In genomic region chr22:40403141-40403540, GRCh38 we compare ENCODE assay signal across 21 cellular contexts. TPM values are rescaled to one million over a fixed set of nuclear protein-coding genes. Genes with fewer than 3 reads are reported as not detected.
DNase-seq lines count a peak whose midpoint lies in the region; ATAC-seq and TF ChIP-seq lines count a peak whose summit lies in the region.
"Had no signal": no experiment of that assay in that cellular context is flagged by ENCODE, and none has a peak within 500 bp of the region (broad histone marks: within the 10 kb centered on the region; RNA-seq: fewer than 3 reads in every experiment).

No MANE protein-coding gene starts in this region.

- TF ChIP-seq EP300 in esophagus muscularis mucosa (IDR thresholded peaks at IDR 0.05): no peak

- POLR2A ChIA-PET in RWPE1 (lab: Yijun Ruan, JAX; ENCODE audit: low non-redundant PET): no interaction called here

- H3K36me3 Mint-ChIP-seq in activated T-cell treated with anti-CD3 and anti-CD28 coated beads, Interleukin-2, amount 50 U/mL, for 24 hours (ENCODE audit: low read depth): peaks cover 71% of the 10 kb centered on the region
- H3K36me3 Mint-ChIP-seq in activated T-cell treated with anti-CD3 and anti-CD28 coated beads, Interleukin-2, amount 50 U/mL, for 4 hours (ENCODE audit: insufficient read depth): peaks cover 17% of the 10 kb centered on the region
- peaks cover 77% of the 10 kb centered on the region for H3K36me3 Mint-ChIP-seq in dendritic cell treated with granulocyte-macrophage colony-stimulating factor and Interleukin-4, amounts not matched to agents 40 ng/mL and 50 ng/mL, for 4 days (ENCODE audit: low read depth)
- H3K36me3 Mint-ChIP-seq in neural progenitor cell: peaks cover 28% of the 10 kb centered on the region

- TF ChIP-seq POLR2A in esophagus squamous epithelium (IDR thresholded peaks at IDR 0.05): no peak
- TF ChIP-seq POLR2A in esophagus muscularis mucosa (IDR thresholded peaks at IDR 0.05; ENCODE audit: low read depth): no peak

- H3K36me3 ChIP-seq in neural progenitor cell: no peaks in the 10 kb centered on the region
- H3K36me3 ChIP-seq in esophagus squamous epithelium: peaks cover 16 to 79% (median 37%) of the 10 kb centered on the region in 3 donors
- peaks cover 35 to 78% (median 69%) of the 10 kb centered on the region in 4 donors for H3K36me3 ChIP-seq in esophagus muscularis mucosa

- H3K4me3 ChIP-seq in neural progenitor cell (no peak overlapping the region), esophagus squamous epithelium (no peak overlapping the region), esophagus muscularis mucosa (no peak overlapping the region)
- H3K4me3 ChIP-seq: A549; BLaER1 treated with 17β-estradiol and CSF1 and Interleukin-3, amounts not matched to agents 10 nM and 100 nM; colonic mucosa; PC-9; upper lobe of right lung had no signal

- H3K79me2 ChIP-seq in neural progenitor cell (ENCODE audit: low read depth): no peaks in the 10 kb centered on the region

- peaks cover 59% of the 10 kb centered on the region for H3K4me1 Mint-ChIP-seq in activated T-cell treated with anti-CD3 and anti-CD28 coated beads, Interleukin-2, amount 50 U/mL, for 24 hours (ENCODE audit: low read depth)
- peaks cover 54% of the 10 kb centered on the region for H3K4me1 Mint-ChIP-seq in activated T-cell treated with anti-CD3 and anti-CD28 coated beads, Interleukin-2, amount 50 U/mL, for 4 hours (ENCODE audit: low read depth)
- H3K4me1 Mint-ChIP-seq in dendritic cell treated with granulocyte-macrophage colony-stimulating factor and Interleukin-4, amounts not matched to agents 40 ng/mL and 50 ng/mL, for 4 days (ENCODE audit: low read depth): peaks cover 35% of the 10 kb centered on the region
- no peaks in the 10 kb centered on the region for H3K4me1 Mint-ChIP-seq in neural progenitor cell

- H3K4me1 ChIP-seq in neural progenitor cell (no peaks in the 10 kb centered on the region), esophagus squamous epithelium (peaks cover 3 to 37% (median 4%) of the 10 kb centered on the region in 3 donors), esophagus muscularis mucosa (peaks cover 0 to 8% (median 0%) of the 10 kb centered on the region in 4 donors)
- H3K4me1 ChIP-seq: A549, colonic mucosa had no signal

- H4K20me1 ChIP-seq in neural progenitor cell (ENCODE audit: low read depth): no peaks in the 10 kb centered on the region

- ATAC-seq in activated T-cell treated with anti-CD3 and anti-CD28 coated beads, Interleukin-2, amount 50 U/mL, for 4 hours: no peak
- ATAC-seq: A549, upper lobe of right lung had no signal

- WGBS in esophagus squamous epithelium, 2 donors: 96 to 100% methylated on average over 2 to 3 of the region's 3 CpGs
- WGBS in esophagus muscularis mucosa: 100% methylated on average over 3 of the region's 3 CpGs

- H3K9me3 ChIP-seq in neural progenitor cell (ENCODE audit: low read depth) (no peaks in the 10 kb centered on the region), esophagus squamous epithelium (no peaks in the 10 kb centered on the region), esophagus muscularis mucosa (no peaks in the 10 kb centered on the region)
- H3K9me3 ChIP-seq: A549; BLaER1 treated with 17β-estradiol and CSF1 and Interleukin-3, amounts not matched to agents 10 nM and 100 nM; colonic mucosa; upper lobe of right lung had no signal

- TF ChIP-seq CTCF in RWPE1 (conservative IDR thresholded peaks at IDR 0.05; ENCODE audit: low read depth) (no peak), neural progenitor cell (IDR thresholded peaks at IDR 0.05) (no peak), esophagus squamous epithelium (IDR thresholded peaks at IDR 0.05) (no peak), esophagus muscularis mucosa (IDR thresholded peaks at IDR 0.05) (no peak)

- peak; percentile 12 for DNase-seq in activated T-cell treated with anti-CD3 and anti-CD28 coated beads, Interleukin-2, amount 50 U/mL, for 24 hours
- no peak for DNase-seq in activated T-cell treated with anti-CD3 and anti-CD28 coated beads, Interleukin-2, amount 50 U/mL, for 4 hours
- DNase-seq in RWPE1 (ENCODE audit: low spot score) (no peak), neural progenitor cell (ENCODE audit: low spot score) (no peak), esophagus squamous epithelium (lab: John Stamatoyannopoulos, UW) (no peak), esophagus muscularis mucosa (ENCODE audit: extremely low spot score) (no peak), GDM1 (lab: John Stamatoyannopoulos, UW) (no peak)
- DNase-seq: activated CD4-positive, alpha-beta T cell treated with anti-CD3 and anti-CD28 coated beads, Interleukin-2, amount 50 U/mL, for 1 hour; colonic mucosa; hypothalamus; kidney; mesenchymal stem cell; NCI-H1105; NCI-H774; PC-9; stimulated activated naive CD4-positive, alpha-beta T cell treated with Interleukin-2 at 50 U/mL for 16 hours; T1000; upper lobe of right lung had no signal

- no peaks in the 10 kb centered on the region for H3F3A ChIP-seq in neural progenitor cell (ENCODE audit: low read depth)

- H2AFZ ChIP-seq in neural progenitor cell (replicated peaks): no peak overlapping the region
- H2AFZ ChIP-seq: PC-9 had no signal

- H3K27me3 ChIP-seq in neural progenitor cell: no peaks in the 10 kb centered on the region
- H3K27me3 ChIP-seq in esophagus squamous epithelium: no peaks in the 10 kb centered on the region
- H3K27me3 ChIP-seq in esophagus muscularis mucosa: no peaks in the 10 kb centered on the region
- H3K27me3 ChIP-seq: BLaER1 treated with 17β-estradiol and CSF1 and Interleukin-3, amounts not matched to agents 10 nM and 100 nM; colonic mucosa; upper lobe of right lung had no signal

- no peak overlapping the region for H3K4me2 ChIP-seq in neural progenitor cell
- H3K4me2 ChIP-seq: A549, PC-9 had no signal

- CTCF ChIA-PET in RWPE1 (lab: Yijun Ruan, JAX): no interaction called here

- intact Hi-C loops in dendritic cell treated with granulocyte-macrophage colony-stimulating factor and Interleukin-4, amounts not matched to agents 40 ng/mL and 50 ng/mL, for 4 days (cut with micrococcal nuclease): no loop called here
- intact Hi-C loops in esophagus squamous epithelium (cut with DNase I) (no loop called here), esophagus muscularis mucosa (cut with DNase I) (no loop called here)

- peak overlapping the region; percentile 61 for H3K27ac Mint-ChIP-seq in activated T-cell treated with anti-CD3 and anti-CD28 coated beads, Interleukin-2, amount 50 U/mL, for 24 hours
- H3K27ac Mint-ChIP-seq in dendritic cell treated with granulocyte-macrophage colony-stimulating factor and Interleukin-4, amounts not matched to agents 40 ng/mL and 50 ng/mL, for 4 days: peak overlapping the region; percentile 3
- peak overlapping the region; percentile 10 for H3K27ac Mint-ChIP-seq in neural progenitor cell

- H3K4me3 Mint-ChIP-seq in activated T-cell treated with anti-CD3 and anti-CD28 coated beads, Interleukin-2, amount 50 U/mL, for 24 hours: no peak overlapping the region
- no peak overlapping the region for H3K4me3 Mint-ChIP-seq in activated T-cell treated with anti-CD3 and anti-CD28 coated beads, Interleukin-2, amount 50 U/mL, for 4 hours
- H3K4me3 Mint-ChIP-seq in dendritic cell treated with granulocyte-macrophage colony-stimulating factor and Interleukin-4, amounts not matched to agents 40 ng/mL and 50 ng/mL, for 4 days: no peak overlapping the region
- H3K4me3 Mint-ChIP-seq in neural progenitor cell: no peak overlapping the region

- H3K27ac ChIP-seq in RWPE1 (peak overlapping the region; percentile 25), neural progenitor cell (no peak overlapping the region), esophagus squamous epithelium (no peak overlapping the region), esophagus muscularis mucosa (replicated peaks in 1 of 4) (no peak overlapping the region)
- H3K27ac ChIP-seq: A549, colonic mucosa, PC-9, upper lobe of right lung had no signal

- H3K9ac ChIP-seq in neural progenitor cell: no peak overlapping the region
- H3K9ac ChIP-seq: BLaER1 treated with 17β-estradiol and CSF1 and Interleukin-3, amounts not matched to agents 10 nM and 100 nM had no signal

- H3K27me3 Mint-ChIP-seq in activated T-cell treated with anti-CD3 and anti-CD28 coated beads, Interleukin-2, amount 50 U/mL, for 24 hours: no peaks in the 10 kb centered on the region
- H3K27me3 Mint-ChIP-seq in activated T-cell treated with anti-CD3 and anti-CD28 coated beads, Interleukin-2, amount 50 U/mL, for 4 hours (ENCODE audit: low read depth): no peaks in the 10 kb centered on the region
- H3K27me3 Mint-ChIP-seq in dendritic cell treated with granulocyte-macrophage colony-stimulating factor and Interleukin-4, amounts not matched to agents 40 ng/mL and 50 ng/mL, for 4 days: no peaks in the 10 kb centered on the region
- H3K27me3 Mint-ChIP-seq in neural progenitor cell (ENCODE audit: insufficient read depth, low read depth): peaks cover 2% of the 10 kb centered on the region

- no peaks in the 10 kb centered on the region for H3K9me3 Mint-ChIP-seq in activated T-cell treated with anti-CD3 and anti-CD28 coated beads, Interleukin-2, amount 50 U/mL, for 24 hours
- H3K9me3 Mint-ChIP-seq in activated T-cell treated with anti-CD3 and anti-CD28 coated beads, Interleukin-2, amount 50 U/mL, for 4 hours: no peaks in the 10 kb centered on the region
- H3K9me3 Mint-ChIP-seq in dendritic cell treated with granulocyte-macrophage colony-stimulating factor and Interleukin-4, amounts not matched to agents 40 ng/mL and 50 ng/mL, for 4 days: no peaks in the 10 kb centered on the region
- H3K9me3 Mint-ChIP-seq in neural progenitor cell: no peaks in the 10 kb centered on the region

RNA-seq across cellular contexts. Expression of gene SGSM3, which starts 32.7 kb away (rescaled TPM):
- 10 to 100 TPM; 27.4 to 32.4 (median 32.2) TPM for total RNA-seq in activated T-cell treated with anti-CD3 and anti-CD28 coated beads, Interleukin-2, amount 50 U/mL, for 4 hours
- 55.2 and 127 TPM in 2 replicates for total RNA-seq in neural progenitor cell (ENCODE audit: low replicate concordance)
- 10 to 100 TPM; 36.7 to 51.4 (median 46.8) TPM for total RNA-seq in esophagus squamous epithelium
- 10 to 100 TPM; 29.2 to 53.0 (median 37.1) TPM for total RNA-seq in esophagus muscularis mucosa

RNA-seq across cellular contexts. Expression of gene ADSL, which starts 56.8 kb away (rescaled TPM):
- total RNA-seq in activated T-cell treated with anti-CD3 and anti-CD28 coated beads, Interleukin-2, amount 50 U/mL, for 4 hours: 100 to 1,000 TPM; 183 to 218 (median 204) TPM
- 135 and 181 TPM in 2 replicates for total RNA-seq in neural progenitor cell (ENCODE audit: low replicate concordance)
- total RNA-seq in esophagus squamous epithelium: 10 to 100 TPM; 32.0 to 98.1 (median 77.8) TPM
- total RNA-seq in esophagus muscularis mucosa: 10 to 100 TPM; 58.7 to 91.1 (median 76.3) TPM

Comparison
In these comparisons a context has a peak if more than half of its experiments do, and no peak if none do; other contexts are left out.
1. H3K27ac Mint-ChIP-seq: peak in every context shown above with its lines; median percentile 61 in activated T-cell treated with anti-CD3 and anti-CD28 coated beads, Interleukin-2, amount 50 U/mL, for 24 hours; 10 in neural progenitor cell; 3 in dendritic cell treated with granulocyte-macrophage colony-stimulating factor and Interleukin-4, amounts not matched to agents 40 ng/mL and 50 ng/mL, for 4 days.